ENCODE assay signal across 2 cellular contexts in genomic region chr12:132398386-132398991, GRCh38.
TF ChIP-seq lines count a peak whose summit lies in the region.

No MANE protein-coding gene starts in this region.

TF ChIP-seq in liver, 16 proteins besides CTCF, POLR2A, EP300 and RAD21 (continued from another document):
- TF ChIP-seq TAF1 (conservative IDR thresholded peaks at IDR 0.05) (no peak), ATF3 (IDR thresholded peaks at IDR 0.05) (no peak), RXRA (IDR thresholded peaks at IDR 0.05) (peak; percentile 77 to 92), MAX (IDR thresholded peaks at IDR 0.05) (no peak), SP1 (IDR thresholded peaks at IDR 0.05) (no peak), YY1 (IDR thresholded peaks at IDR 0.05) (no peak), GABPA (IDR thresholded peaks at IDR 0.05 in 1 of 2, conservative IDR thresholded peaks at IDR 0.05 in 1 of 2) (no peak), HNF4G (IDR thresholded peaks at IDR 0.05) (no peak), ZBTB33 (IDR thresholded peaks at IDR 0.05) (no peak), FOXA2 (IDR thresholded peaks at IDR 0.05) (no peak), REST (IDR thresholded peaks at IDR 0.05) (no peak), JUND (IDR thresholded peaks at IDR 0.05) (no peak)

TF ChIP-seq in HepG2, 621 proteins besides CTCF, POLR2A, EP300 and RAD21 (continued from another document):
- no peak for TF ChIP-seq ZNF275 (CRISPR knock-in tag; IDR thresholded peaks at IDR 0.05; ENCODE audit: borderline replicate concordance)
